8 cellular contexts compared by ENCODE assay signal in genomic region chr1:66981679-66982078, GRCh38. TPM values are rescaled to one million over a fixed set of nuclear protein-coding genes. Genes with fewer than 3 reads are reported as not detected.
DNase-seq lines count a peak whose midpoint lies in the region; ATAC-seq, FAIRE-seq and TF ChIP-seq lines count a peak whose summit lies in the region.

No MANE protein-coding gene starts in this region.

- ATAC-seq in activated T-helper 17 cell treated with anti-CD3 and anti-CD28 coated beads, Interleukin-2, amount 50 U/mL, for 72 hours (replicated peaks): no peak
- ATAC-seq in GM19463 (IDR thresholded peaks at IDR 0.05; ENCODE audit: unreplicated experiment): no peak

- H3K4me1 Mint-ChIP-seq in activated T-helper 17 cell treated with anti-CD3 and anti-CD28 coated beads, Interleukin-2, amount 50 U/mL, for 72 hours: peaks cover 6% of the 10 kb centered on the region
- H3K4me1 Mint-ChIP-seq in CD14-positive monocyte: peaks cover 8% of the 10 kb centered on the region

- no peak overlapping the region for H2AFZ ChIP-seq in Loucy (ENCODE audit: low read length)

- intact Hi-C loops in kidney (cut with DNase I) (no loop called here), stomach (cut with DNase I; ENCODE audit: low total_unique reads) (no loop called here), CD14-positive monocyte (cut with micrococcal nuclease) (no loop called here)

- H3K36me3 ChIP-seq in Loucy (ENCODE audit: insufficient read depth, low read length) (peaks cover 87% of the 10 kb centered on the region), kidney (ENCODE audit: control insufficient read depth in 1 of 2, insufficient read depth in 2 of 2, low read length in 2 of 2) (peaks cover 3% of the 10 kb centered on the region in 2 donors), stomach (peaks cover 20 to 81% (median 77%) of the 10 kb centered on the region in 4 donors), HAP-1 (replicated peaks) (peaks cover 63% of the 10 kb centered on the region)

- H3K4me3 Mint-ChIP-seq in activated T-helper 17 cell treated with anti-CD3 and anti-CD28 coated beads, Interleukin-2, amount 50 U/mL, for 72 hours: peak overlapping the region; percentile 52
- no peak overlapping the region for H3K4me3 Mint-ChIP-seq in CD14-positive monocyte

- WGBS in stomach, 5 donors: 24 to 41% (median 28%) methylated on average over 4 of the region's 4 CpGs

- no peak for TF ChIP-seq CTCF in Loucy (conservative IDR thresholded peaks at IDR 0.05; ENCODE audit: low read length)
- TF ChIP-seq CTCF in kidney (IDR thresholded peaks at IDR 0.05; ENCODE audit: borderline replicate concordance, extremely low read depth, insufficient read depth): no peak
- TF ChIP-seq CTCF in stomach (IDR thresholded peaks at IDR 0.05): no peak
- no peak for TF ChIP-seq CTCF in CD14-positive monocyte (IDR thresholded peaks at IDR 0.05)

- H3K4me3 ChIP-seq in Loucy (ENCODE audit: low read length, poor library complexity, severe bottlenecking): peak overlapping the region; percentile 63
- H3K4me3 ChIP-seq in kidney (ENCODE audit: low read length in 2 of 2): peak overlapping the region; percentile 15 to 46
- H3K4me3 ChIP-seq in stomach: peak overlapping the region; percentile 11 to 32 (median 22)
- H3K4me3 ChIP-seq in HAP-1: no peak overlapping the region

- H3K27me3 ChIP-seq in Loucy (ENCODE audit: insufficient read depth, low read length, poor library complexity, severe bottlenecking): no peaks in the 10 kb centered on the region
- H3K27me3 ChIP-seq in stomach: no peaks in the 10 kb centered on the region
- H3K27me3 ChIP-seq in HAP-1 (ENCODE audit: low read depth): no peaks in the 10 kb centered on the region

- no peaks in the 10 kb centered on the region for H3K4me1 ChIP-seq in Loucy (ENCODE audit: insufficient read depth, low read length, poor library complexity, severe bottlenecking)
- H3K4me1 ChIP-seq in kidney (ENCODE audit: control insufficient read depth in 1 of 2, insufficient read depth in 1 of 2, low read depth in 1 of 2, low read length in 2 of 2): peaks cover 0 to 6% of the 10 kb centered on the region in 2 donors
- peaks cover 15 to 50% (median 31%) of the 10 kb centered on the region in 4 donors for H3K4me1 ChIP-seq in stomach
- H3K4me1 ChIP-seq in HAP-1: no peaks in the 10 kb centered on the region

- no peaks in the 10 kb centered on the region for H3K79me2 ChIP-seq in Loucy (ENCODE audit: insufficient read depth, low read length)

- in situ Hi-C loops in HAP-1 (cut with MboI; ENCODE audit: low sequenced_read_pairs): no loop called here

- TF ChIP-seq EP300 in stomach (IDR thresholded peaks at IDR 0.05): no peak

- TF ChIP-seq POLR2A in stomach (IDR thresholded peaks at IDR 0.05): no peak

- FAIRE-seq in kidney (lab: Jason Lieb, UNC): peak; percentile 17
- FAIRE-seq in GM19239 (lab: Jason Lieb, UNC): no peak

- no peaks in the 10 kb centered on the region for H3K9me3 Mint-ChIP-seq in activated T-helper 17 cell treated with anti-CD3 and anti-CD28 coated beads, Interleukin-2, amount 50 U/mL, for 72 hours
- peaks cover 0 to 2% (median 0%) of the 10 kb centered on the region in 7 donors for H3K9me3 Mint-ChIP-seq in CD14-positive monocyte

- H3K9me3 ChIP-seq in Loucy (ENCODE audit: insufficient read depth, low read depth, low read length) (no peaks in the 10 kb centered on the region), kidney (ENCODE audit: control insufficient read depth in 1 of 2, low read length in 2 of 2) (no peaks in the 10 kb centered on the region), stomach (no peaks in the 10 kb centered on the region), HAP-1 (no peaks in the 10 kb centered on the region)

- H3K36me3 Mint-ChIP-seq in activated T-helper 17 cell treated with anti-CD3 and anti-CD28 coated beads, Interleukin-2, amount 50 U/mL, for 72 hours (ENCODE audit: low read depth): peaks cover 99% of the 10 kb centered on the region
- H3K36me3 Mint-ChIP-seq in CD14-positive monocyte: peaks cover 42 to 83% of the 10 kb centered on the region in 2 donors

- peak overlapping the region in 1 of 2 donors; percentile 48 for H3K27ac ChIP-seq in kidney (ENCODE audit: low read depth in 2 of 2, low read length in 2 of 2)
- peak overlapping the region in 4 of 5 donors; percentile 15 to 72 (median 48) for H3K27ac ChIP-seq in stomach

- no peaks in the 10 kb centered on the region for H3K9me2 ChIP-seq in Loucy (replicated peaks; ENCODE audit: low read depth, low read length)

- no peaks in the 10 kb centered on the region for H3K27me3 Mint-ChIP-seq in activated T-helper 17 cell treated with anti-CD3 and anti-CD28 coated beads, Interleukin-2, amount 50 U/mL, for 72 hours
- no peaks in the 10 kb centered on the region for H3K27me3 Mint-ChIP-seq in CD14-positive monocyte (ENCODE audit: low read depth in 3 of 3)

- no peak for DNase-seq in kidney
- DNase-seq in stomach: no peak
- no peak for DNase-seq in CD14-positive monocyte (ENCODE audit: low spot score)
- DNase-seq in GM19239 (ENCODE audit: insufficient read length, low spot score): no peak
- DNase-seq in HAP-1 (ENCODE audit: low spot score in 2 of 2): no peak

- H3K9ac ChIP-seq in Loucy (ENCODE audit: low read depth, low read length, poor library complexity, severe bottlenecking): peak overlapping the region; percentile 45
- no peak overlapping the region for H3K9ac ChIP-seq in kidney (ENCODE audit: low read length in 2 of 2)

- no peaks in the 10 kb centered on the region for H4K20me1 ChIP-seq in Loucy (ENCODE audit: insufficient read depth, low read length, poor library complexity, severe bottlenecking)

- peak overlapping the region; percentile 58 for H3K27ac Mint-ChIP-seq in activated T-helper 17 cell treated with anti-CD3 and anti-CD28 coated beads, Interleukin-2, amount 50 U/mL, for 72 hours
- peak overlapping the region in 2 of 7 donors; percentile 17 to 33 for H3K27ac Mint-ChIP-seq in CD14-positive monocyte

- no peaks in the 10 kb centered on the region for H3F3A ChIP-seq in Loucy (ENCODE audit: low read depth)

- H3K4me2 ChIP-seq in Loucy (ENCODE audit: low read depth, low read length, poor library complexity, severe bottlenecking): peak overlapping the region; percentile 50

RNA-seq across cellular contexts. Expression of gene MIER1, which starts 56.9 kb away (rescaled TPM):
- 10 to 100 TPM; 44.7 to 60.0 TPM for total RNA-seq in activated T-helper 17 cell treated with anti-CD3 and anti-CD28 coated beads, Interleukin-2, amount 50 U/mL, for 72 hours
- total RNA-seq in kidney: 47.6 TPM
- polyA plus RNA-seq in kidney (ENCODE audit: insufficient read depth, low read depth, low replicate concordance): 9.4 TPM
- 10 to 100 TPM in 4 of 5 donors, 1 to 10 TPM in 1; 6.4 to 57.6 (median 34.1) TPM for total RNA-seq in stomach
- 10 to 100 TPM; 11.0 to 25.1 (median 12.7) TPM for polyA plus RNA-seq in stomach
- polyA plus RNA-seq in CD14-positive monocyte: 10 to 100 TPM; 21.9 to 28.0 TPM

RNA-seq across cellular contexts. Expression of gene DNAI4, which starts 57.0 kb away (rescaled TPM):
- total RNA-seq in activated T-helper 17 cell treated with anti-CD3 and anti-CD28 coated beads, Interleukin-2, amount 50 U/mL, for 72 hours: 1 to 10 TPM in 1 of 2 donors, under 1 TPM in 1; 0.65 to 1.4 TPM
- total RNA-seq in kidney: 26.8 TPM
- polyA plus RNA-seq in kidney (ENCODE audit: insufficient read depth, low read depth, low replicate concordance): 4.1 TPM
- 1 to 10 TPM in 4 of 5 donors, not detected in 1; 6.2 to 9.5 (median 8.0) TPM for total RNA-seq in stomach
- polyA plus RNA-seq in stomach: 1 to 10 TPM in 2 of 3 donors, under 1 TPM in 1; 0.44 to 2.4 (median 2.1) TPM
- not detected for polyA plus RNA-seq in CD14-positive monocyte
